Comparison of ENCODE assay signal across 9 cellular contexts in genomic region chr3:97686258-97686657, GRCh38.
"Had no signal": no experiment of that assay in that cellular context is flagged by ENCODE, and none has a peak within 500 bp of the region (broad histone marks: within the 10 kb centered on the region; RNA-seq: fewer than 3 reads in every experiment).

No MANE protein-coding gene starts in this region.

- H3K4me3 Mint-ChIP-seq: HFFc6, IgD-negative memory B cell had no signal

- ATAC-seq: HepG2 had no signal

- H3K27ac ChIP-seq: GM23248, HL-60 had no signal

- H3K9me3 Mint-ChIP-seq: HFFc6, IgD-negative memory B cell had no signal

- DNase-seq: GM23248, GOT3, H7, HCEC 1CT, HFFc6, KBM-7 had no signal

- H3K27ac Mint-ChIP-seq: HFFc6, IgD-negative memory B cell had no signal

- H3K9ac ChIP-seq: GM23248 had no signal

- H3K4me1 Mint-ChIP-seq: IgD-negative memory B cell had no signal

- H3K36me3 Mint-ChIP-seq: IgD-negative memory B cell had no signal

- H2AFZ ChIP-seq: GM23248 had no signal
